ENCODE assay signal across 8 cellular contexts in the genomic region with DNA sequence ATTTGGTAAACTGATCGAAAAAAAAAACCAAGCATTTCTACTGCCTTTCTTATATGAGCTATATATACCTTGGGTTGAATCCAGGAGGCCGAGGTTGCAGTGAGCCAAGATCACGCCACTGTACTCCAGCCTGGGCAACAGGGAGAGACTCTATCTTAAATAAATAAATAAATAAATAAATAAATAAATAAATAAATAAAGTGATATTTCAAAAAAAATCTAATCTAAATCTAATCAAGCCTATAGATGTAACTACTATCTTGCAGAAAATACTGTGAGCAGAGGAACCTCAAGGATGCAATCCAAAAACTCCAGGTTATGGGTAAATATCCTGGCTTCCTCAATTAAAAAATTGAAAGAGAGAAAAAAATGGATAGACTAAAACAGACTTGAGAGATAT.
"Had no signal": no experiment of that assay in that cellular context is flagged by ENCODE, and none has a peak within 500 bp of the region (broad histone marks: within the 10 kb centered on the region; RNA-seq: fewer than 3 reads in every experiment).

No MANE protein-coding gene starts in this region.

- FAIRE-seq: G401.6, GM12878, GM12891, GM12892, GM18507, GM19239 had no signal

- H3K4me3 ChIP-seq: GM12878 had no signal

- DNase-seq: GDM1, GF-D8 had no signal

- ATAC-seq: GM12878 had no signal
